ENCODE assay signal across 24 cellular contexts in the genomic region with DNA sequence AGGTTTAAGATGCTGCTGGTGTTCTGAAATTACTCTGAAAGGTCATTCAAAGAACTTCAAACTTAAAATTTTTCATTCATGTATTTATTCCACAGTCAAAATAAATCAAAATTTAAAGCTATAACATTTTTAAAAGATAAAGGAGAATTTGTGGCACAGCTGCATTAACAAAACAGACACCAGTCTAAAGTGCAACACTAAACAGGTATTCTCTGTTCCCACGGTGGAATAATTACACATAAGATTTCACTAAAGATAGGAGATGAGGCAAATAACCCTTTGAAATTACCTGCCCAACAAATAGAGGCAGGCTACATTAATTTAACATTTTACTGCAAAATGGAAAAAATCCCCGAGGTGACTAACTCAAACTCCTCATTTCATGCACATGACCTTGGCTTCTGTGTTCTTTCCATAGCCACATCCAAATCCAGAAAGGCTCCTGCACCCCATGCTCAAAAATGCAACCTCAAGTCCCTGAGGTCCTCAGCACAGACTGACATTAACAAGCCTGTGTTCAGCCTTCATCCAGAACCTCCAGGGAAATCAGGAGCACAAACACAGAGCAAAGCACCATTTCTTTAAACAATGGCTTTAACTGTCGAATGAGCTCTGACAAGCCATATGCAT.
"Had no signal": no experiment of that assay in that cellular context is flagged by ENCODE, and none has a peak within 500 bp of the region (broad histone marks: within the 10 kb centered on the region; RNA-seq: fewer than 3 reads in every experiment).

No MANE protein-coding gene starts in this region.

- H3K4me2 ChIP-seq: hepatocyte had no signal

- H3K27me3 ChIP-seq: ascending aorta, brain microvascular endothelial cell, hepatocyte, upper lobe of left lung had no signal

- H3K27ac Mint-ChIP-seq: activated CD4-positive, alpha-beta T cell treated with anti-CD3 and anti-CD28 coated beads, Interleukin-2, amount 10 ng/mL, durations not matched to agents 7 days and 5 days; activated CD8-positive, alpha-beta memory T cell treated with anti-CD3 and anti-CD28 coated beads, Interleukin-2, amount 10 ng/mL, durations not matched to agents 7 days and 5 days; activated CD8-positive, alpha-beta T cell treated with anti-CD3 and anti-CD28 coated beads for 36 hours; progenitor cell of endocrine pancreas; T-helper 17 cell had no signal

- ATAC-seq: activated CD8-positive, alpha-beta memory T cell treated with anti-CD3 and anti-CD28 coated beads, Interleukin-2, amount 10 ng/mL, durations not matched to agents 7 days and 5 days; activated CD8-positive, alpha-beta T cell treated with anti-CD3 and anti-CD28 coated beads for 36 hours; activated naive CD4-positive, alpha-beta T cell treated with anti-CD3 and anti-CD28 coated beads, Interleukin-2, amount 50 U/mL, for 72 hours; natural killer cell; T-helper 17 cell had no signal

- H3K27me3 Mint-ChIP-seq: activated CD4-positive, alpha-beta T cell treated with anti-CD3 and anti-CD28 coated beads, Interleukin-2, amount 10 ng/mL, durations not matched to agents 7 days and 5 days; activated CD8-positive, alpha-beta memory T cell treated with anti-CD3 and anti-CD28 coated beads, Interleukin-2, amount 10 ng/mL, durations not matched to agents 7 days and 5 days; activated CD8-positive, alpha-beta T cell treated with anti-CD3 and anti-CD28 coated beads for 36 hours; progenitor cell of endocrine pancreas; T-helper 17 cell had no signal

- H3K9me3 ChIP-seq: ascending aorta, left ventricle myocardium inferior, thoracic aorta, upper lobe of left lung had no signal

- H3K4me3 ChIP-seq: ascending aorta, hepatocyte, left ventricle myocardium inferior, thoracic aorta, upper lobe of left lung had no signal

- H3K36me3 Mint-ChIP-seq: natural killer cell had no signal

- H3K4me1 ChIP-seq: ascending aorta, upper lobe of left lung had no signal

- H3K4me3 Mint-ChIP-seq: activated CD4-positive, alpha-beta T cell treated with anti-CD3 and anti-CD28 coated beads, Interleukin-2, amount 10 ng/mL, durations not matched to agents 7 days and 5 days; activated CD8-positive, alpha-beta memory T cell treated with anti-CD3 and anti-CD28 coated beads, Interleukin-2, amount 10 ng/mL, durations not matched to agents 7 days and 5 days; activated CD8-positive, alpha-beta T cell treated with anti-CD3 and anti-CD28 coated beads for 36 hours; natural killer cell; T-helper 17 cell had no signal

- H2AFZ ChIP-seq: hepatocyte had no signal

- DNase-seq: activated CD4-positive, alpha-beta T cell treated with anti-CD3 and anti-CD28 coated beads, Interleukin-2, amount 10 ng/mL, durations not matched to agents 7 days and 5 days; activated CD8-positive, alpha-beta memory T cell treated with anti-CD3 and anti-CD28 coated beads, Interleukin-2, amount 10 ng/mL, durations not matched to agents 7 days and 5 days; activated CD8-positive, alpha-beta T cell treated with anti-CD3 and anti-CD28 coated beads for 36 hours; activated gamma-delta T cell; activated T-cell treated with anti-CD3 and anti-CD28 coated beads for 4 hours; brain microvascular endothelial cell; central memory CD4-positive, alpha-beta T cell; dermis blood vessel endothelial cell; effector CD8-positive, alpha-beta T cell; foreskin melanocyte; left ventricle myocardium inferior; midbrain; natural killer cell; retina; stimulated activated CD4-positive, alpha-beta T cell treated with anti-CD3 and anti-CD28 coated beads, Interleukin-2, amount 100 ng/mL, for 48 hours; stimulated activated CD8-positive, alpha-beta memory T cell treated with anti-CD3 and anti-CD28 coated beads, Interleukin-4, amount 100 ng/mL, for 48 hours; stimulated activated naive CD4-positive, alpha-beta T cell; T-helper 17 cell; upper lobe of left lung had no signal

- H3K27ac ChIP-seq: ascending aorta, brain microvascular endothelial cell, hepatocyte, left ventricle myocardium inferior, thoracic aorta, upper lobe of left lung had no signal

- H3K9me3 Mint-ChIP-seq: activated CD4-positive, alpha-beta T cell treated with anti-CD3 and anti-CD28 coated beads, Interleukin-2, amount 10 ng/mL, durations not matched to agents 7 days and 5 days; activated CD8-positive, alpha-beta T cell treated with anti-CD3 and anti-CD28 coated beads for 36 hours; activated naive CD4-positive, alpha-beta T cell treated with anti-CD3 and anti-CD28 coated beads, Interleukin-2, amount 50 U/mL, for 72 hours; natural killer cell had no signal
